In genomic region chr17:8125196-8125946, GRCh38 we compare ENCODE assay signal across 8 cellular contexts. TPM values are rescaled to one million over a fixed set of nuclear protein-coding genes. Genes with fewer than 3 reads are reported as not detected.
A peak's percentile ranks its signal among the peaks of the same experiment; 100 is the strongest.
DNase-seq lines count a peak whose midpoint lies in the region; ATAC-seq, FAIRE-seq and TF ChIP-seq lines count a peak whose summit lies in the region.

No MANE protein-coding gene starts in this region.

- TF ChIP-seq EP300 in HepG2 (IDR thresholded peaks at IDR 0.05; ENCODE audit: low read depth in 2 of 2, low read length in 2 of 2) (no peak), HepG2 (CRISPR knock-in tag; IDR thresholded peaks at IDR 0.05; ENCODE audit: borderline replicate concordance) (no peak)

- H3K27me3 ChIP-seq in HepG2 (ENCODE audit: control insufficient read depth in 1 of 2, insufficient read depth in 2 of 2, low read length in 2 of 2) = peaks cover 5 to 43% of the 10 kb centered on the region in 2 experiments

- ATAC-seq in HepG2 = peak; percentile 6; the same call in 2 of the 3 replicates

- H3K4me2 ChIP-seq in HepG2 (ENCODE audit: low read depth, low read length) = peak overlapping the region; percentile 100

- peaks cover 57% of the 10 kb centered on the region for H3K4me1 Mint-ChIP-seq in activated CD4-positive, alpha-beta T cell treated with anti-CD3 and anti-CD28 coated beads, Interleukin-2, amount 10 ng/mL, durations not matched to agents 7 days and 5 days

- in situ Hi-C loops in HepG2 (cut with HindIII; ENCODE audit: extremely low pct_ligation_motif_present, low pct_unique_long_range_greater_than_20kb) = loop anchor here (10.0 kb wide), 1 partner anchor 59 kb away; no protein-coding TSS in a partner anchor

- H3K27ac Mint-ChIP-seq in activated CD4-positive, alpha-beta T cell treated with anti-CD3 and anti-CD28 coated beads, Interleukin-2, amount 10 ng/mL, durations not matched to agents 7 days and 5 days = peak overlapping the region; percentile 88

- H3K4me1 ChIP-seq in HepG2 (ENCODE audit: insufficient read depth, low read length) = peaks cover 49% of the 10 kb centered on the region

- H3K36me3 Mint-ChIP-seq in activated CD4-positive, alpha-beta T cell treated with anti-CD3 and anti-CD28 coated beads, Interleukin-2, amount 10 ng/mL, durations not matched to agents 7 days and 5 days (ENCODE audit: low read depth) = peaks cover 3% of the 10 kb centered on the region

- H2AFZ ChIP-seq in HepG2 (ENCODE audit: low read length) = no peak overlapping the region

- H3K79me2 ChIP-seq in HepG2 (ENCODE audit: insufficient read depth, low read length) = no peaks in the 10 kb centered on the region

- TF ChIP-seq CTCF in HepG2 (CRISPR knock-in tag; IDR thresholded peaks at IDR 0.05) = no peak

- H3K4me3 ChIP-seq in HepG2 (replicated peaks in 1 of 3; ENCODE audit: insufficient read depth in 1 of 3, low read depth in 2 of 3, low read length in 3 of 3) = peak overlapping the region; percentile 58 to 95 (median 68)

- POLR2A ChIA-PET in activated CD4-positive, alpha-beta T cell treated with anti-CD3 and anti-CD28 coated beads, Interleukin-2, amount 10 ng/mL, durations not matched to agents 7 days and 5 days (lab: Charles Lee) = no interaction called here
- POLR2A ChIA-PET in HepG2 (lab: Yijun Ruan, JAX) = interaction anchor here (0.8 kb wide), 2 partner anchors 16 to 98 kb away, joined by 3 read pairs; no protein-coding TSS in a partner anchor

- peak; percentile 23 for FAIRE-seq in HepG2 (lab: Jason Lieb, UNC)

- intact Hi-C loops in HepG2 (cut with micrococcal nuclease; ENCODE audit: unreplicated experiment) = loop anchor here (2.0 kb wide), 1 partner anchor 13 kb away; no protein-coding TSS in a partner anchor

- no peaks in the 10 kb centered on the region for H3K9me3 Mint-ChIP-seq in activated CD4-positive, alpha-beta T cell treated with anti-CD3 and anti-CD28 coated beads, Interleukin-2, amount 10 ng/mL, durations not matched to agents 7 days and 5 days

- TF ChIP-seq POLR2A in HepG2 (IDR thresholded peaks at IDR 0.05; ENCODE audit: insufficient read depth in 1 of 2, low read depth in 2 of 2, low read length in 2 of 2) = no peak

- peaks cover 3% of the 10 kb centered on the region; the same call in 1 of the 2 replicates for H4K20me1 ChIP-seq in HepG2 (ENCODE audit: insufficient read depth, low read length)

- no peak overlapping the region for H3K27ac ChIP-seq in HepG2 (ENCODE audit: extremely low read length, insufficient read depth, low read length)

- BruUV-seq in HepG2 (replicated peaks; lab: Mats Ljungman, UMichigan) = no TSS peak

- no peaks in the 10 kb centered on the region for H3K36me3 ChIP-seq in HepG2 (replicated peaks in 1 of 2; ENCODE audit: control insufficient read depth in 1 of 2, insufficient read depth in 2 of 2, low read length in 2 of 2)

- H3K9me3 ChIP-seq in HepG2 (ENCODE audit: low read length) = no peaks in the 10 kb centered on the region

- peak; percentile 61 for DNase-seq in NCI-H510A treated with DMSO at 0.1 percent for 48 hours (lab: John Stamatoyannopoulos, UW)
- DNase-seq in NCI-H510A (lab: John Stamatoyannopoulos, UW) = no peak
- peak; percentile 54 for DNase-seq in NCI-H226
- DNase-seq in activated CD4-positive, alpha-beta T cell treated with anti-CD3 and anti-CD28 coated beads, Interleukin-2, amount 10 ng/mL, durations not matched to agents 7 days and 5 days = peak; percentile 81
- DNase-seq in dedifferentiated amniotic fluid mesenchymal stem cell (ENCODE audit: extremely low spot score) = peak; percentile 73
- DNase-seq in HepG2 (ENCODE audit: low spot score) = peak; percentile 64
- peak; percentile 84 for DNase-seq in stimulated activated CD4-positive, alpha-beta T cell treated with anti-CD3 and anti-CD28 coated beads, Interleukin-4, amount 100 ng/mL, for 1 hour
- DNase-seq in NCI-H2029 (lab: John Stamatoyannopoulos, UW) = no peak

- H3K27me3 Mint-ChIP-seq in activated CD4-positive, alpha-beta T cell treated with anti-CD3 and anti-CD28 coated beads, Interleukin-2, amount 10 ng/mL, durations not matched to agents 7 days and 5 days = peaks cover 51% of the 10 kb centered on the region

- peak overlapping the region; percentile 86 for H3K4me3 Mint-ChIP-seq in activated CD4-positive, alpha-beta T cell treated with anti-CD3 and anti-CD28 coated beads, Interleukin-2, amount 10 ng/mL, durations not matched to agents 7 days and 5 days

- TF ChIP-seq RAD21 in HepG2 (CRISPR knock-in tag; IDR thresholded peaks at IDR 0.05) = no peak

- CTCF ChIA-PET in activated CD4-positive, alpha-beta T cell treated with anti-CD3 and anti-CD28 coated beads, Interleukin-2, amount 10 ng/mL, durations not matched to agents 7 days and 5 days (lab: Charles Lee) = interaction anchor here (0.7 to 4.0 kb wide), 6 partner anchors 13 to 83 kb away, joined by 3 to 27 read pairs (median 4); no protein-coding TSS in a partner anchor
- CTCF ChIA-PET in HepG2 (lab: Yijun Ruan, JAX; ENCODE audit: low intra/inter-chr PET ratio, low total read pairs) = no interaction called here

- peak overlapping the region; percentile 26; the same call in 1 of the 2 replicates for H3K9ac ChIP-seq in HepG2 (ENCODE audit: insufficient read depth, low read depth, low read length)

- 2% methylated on average over 24 of the region's 40 CpGs for WGBS in HepG2 (ENCODE audit: low lambda C conversion rate)

RNA-seq across cellular contexts. Expression of gene HES7, which starts 1.5 kb away (rescaled TPM):
- total RNA-seq in activated CD4-positive, alpha-beta T cell treated with anti-CD3 and anti-CD28 coated beads, Interleukin-2, amount 10 ng/mL, durations not matched to agents 7 days and 5 days = under 1 TPM; 0.15 to 0.20 TPM
- not detected in 2 replicates for total RNA-seq in HepG2 (2016; rRNA removed; fragmentation: Illumina TruSeq; extraction: Trizol)
- total RNA-seq in HepG2 (2016; cell fraction: cytosol; rRNA removed; fragmentation: Illumina TruSeq; extraction: Trizol; ENCODE audit: low read depth) = not detected in 2 replicates
- not detected in 2 replicates for total RNA-seq in HepG2 (2016; cell fraction: insoluble cytoplasmic fraction; rRNA removed; fragmentation: Illumina TruSeq; extraction: Trizol)
- not detected in 2 replicates for total RNA-seq in HepG2 (2016; cell fraction: membrane; rRNA removed; fragmentation: Illumina TruSeq; extraction: Trizol)
- total RNA-seq in HepG2 (2016; cell fraction: nucleus; rRNA removed; fragmentation: Illumina TruSeq; extraction: Trizol) = not detected in 2 replicates
- not detected in 2 replicates for polyA plus RNA-seq in HepG2 (2011; rRNA removed)
- not detected in 2 replicates for polyA plus RNA-seq in HepG2 (2011; cell fraction: cytosol; rRNA removed)
- 0.42 and 0.50 TPM in 2 replicates for polyA plus RNA-seq in HepG2 (2011; cell fraction: nucleus; rRNA removed)
- 0.11 TPM in 1 of 2 replicates, not detected in the other for polyA plus RNA-seq in HepG2 (2012)
- not detected in 2 replicates for polyA plus RNA-seq in HepG2 (2016; cell fraction: cytosol; fragmentation: Illumina TruSeq; extraction: Trizol; ENCODE audit: low read depth)
- polyA plus RNA-seq in HepG2 (2016; cell fraction: insoluble cytoplasmic fraction; fragmentation: Illumina TruSeq; extraction: Trizol; ENCODE audit: low read depth) = not detected in 2 replicates
- not detected in 2 replicates for polyA plus RNA-seq in HepG2 (2016; cell fraction: membrane; fragmentation: Illumina TruSeq; extraction: Trizol; ENCODE audit: low read depth)
- not detected in 2 replicates for polyA plus RNA-seq in HepG2 (2016; cell fraction: nucleus; fragmentation: Illumina TruSeq; extraction: Trizol; ENCODE audit: insufficient read depth, low read depth)
- polyA minus RNA-seq in HepG2 (2011; rRNA and poly(A)+ RNA removed; ENCODE audit: low replicate concordance) = 3.9 TPM in 1 of 2 replicates, not detected in the other
- not detected in 2 replicates for polyA minus RNA-seq in HepG2 (2011; cell fraction: cytosol; rRNA and poly(A)+ RNA removed)
- polyA minus RNA-seq in HepG2 (2011; cell fraction: nucleus; rRNA and poly(A)+ RNA removed) = not detected in 2 replicates

RNA-seq across cellular contexts. Expression of gene ALOXE3, which starts 7.1 kb away (rescaled TPM):
- not detected for total RNA-seq in activated CD4-positive, alpha-beta T cell treated with anti-CD3 and anti-CD28 coated beads, Interleukin-2, amount 10 ng/mL, durations not matched to agents 7 days and 5 days
- not detected in 2 replicates for total RNA-seq in HepG2 (2016; rRNA removed; fragmentation: Illumina TruSeq; extraction: Trizol)
- total RNA-seq in HepG2 (2016; cell fraction: cytosol; rRNA removed; fragmentation: Illumina TruSeq; extraction: Trizol; ENCODE audit: low read depth) = not detected in 2 replicates
- 0.02 TPM in 1 of 2 replicates, not detected in the other for total RNA-seq in HepG2 (2016; cell fraction: insoluble cytoplasmic fraction; rRNA removed; fragmentation: Illumina TruSeq; extraction: Trizol)
- total RNA-seq in HepG2 (2016; cell fraction: membrane; rRNA removed; fragmentation: Illumina TruSeq; extraction: Trizol) = not detected in 2 replicates
- not detected in 2 replicates for total RNA-seq in HepG2 (2016; cell fraction: nucleus; rRNA removed; fragmentation: Illumina TruSeq; extraction: Trizol)
- polyA plus RNA-seq in HepG2 (2011; rRNA removed) = 0.07 TPM in 1 of 2 replicates, not detected in the other
- polyA plus RNA-seq in HepG2 (2011; cell fraction: cytosol; rRNA removed) = 0.03 TPM in 1 of 2 replicates, not detected in the other
- polyA plus RNA-seq in HepG2 (2011; cell fraction: nucleus; rRNA removed) = 0.14 and 0.18 TPM in 2 replicates
- polyA plus RNA-seq in HepG2 (2012) = 0.08 TPM in 1 of 2 replicates, not detected in the other
- not detected in 2 replicates for polyA plus RNA-seq in HepG2 (2016; cell fraction: cytosol; fragmentation: Illumina TruSeq; extraction: Trizol; ENCODE audit: low read depth)
- polyA plus RNA-seq in HepG2 (2016; cell fraction: insoluble cytoplasmic fraction; fragmentation: Illumina TruSeq; extraction: Trizol; ENCODE audit: low read depth) = not detected in 2 replicates
- not detected in 2 replicates for polyA plus RNA-seq in HepG2 (2016; cell fraction: membrane; fragmentation: Illumina TruSeq; extraction: Trizol; ENCODE audit: low read depth)
- not detected in 2 replicates for polyA plus RNA-seq in HepG2 (2016; cell fraction: nucleus; fragmentation: Illumina TruSeq; extraction: Trizol; ENCODE audit: insufficient read depth, low read depth)
- 0.63 TPM in 1 of 2 replicates, not detected in the other for polyA minus RNA-seq in HepG2 (2011; rRNA and poly(A)+ RNA removed; ENCODE audit: low replicate concordance)
- not detected in 2 replicates for polyA minus RNA-seq in HepG2 (2011; cell fraction: cytosol; rRNA and poly(A)+ RNA removed)
- not detected in 2 replicates for polyA minus RNA-seq in HepG2 (2011; cell fraction: nucleus; rRNA and poly(A)+ RNA removed)

RNA-seq across cellular contexts. Expression of gene PER1, which starts 26.8 kb away (rescaled TPM):
- 10 to 100 TPM; 26.9 to 28.7 TPM for total RNA-seq in activated CD4-positive, alpha-beta T cell treated with anti-CD3 and anti-CD28 coated beads, Interleukin-2, amount 10 ng/mL, durations not matched to agents 7 days and 5 days
- 2.6 and 5.5 TPM in 2 replicates for total RNA-seq in HepG2 (2016; rRNA removed; fragmentation: Illumina TruSeq; extraction: Trizol)
- 1.8 and 2.9 TPM in 2 replicates for total RNA-seq in HepG2 (2016; cell fraction: cytosol; rRNA removed; fragmentation: Illumina TruSeq; extraction: Trizol; ENCODE audit: low read depth)
- 3.2 and 5.8 TPM in 2 replicates for total RNA-seq in HepG2 (2016; cell fraction: insoluble cytoplasmic fraction; rRNA removed; fragmentation: Illumina TruSeq; extraction: Trizol)
- 1.4 and 1.9 TPM in 2 replicates for total RNA-seq in HepG2 (2016; cell fraction: membrane; rRNA removed; fragmentation: Illumina TruSeq; extraction: Trizol)
- total RNA-seq in HepG2 (2016; cell fraction: nucleus; rRNA removed; fragmentation: Illumina TruSeq; extraction: Trizol) = 4.1 and 4.3 TPM in 2 replicates
- polyA plus RNA-seq in HepG2 (2011; rRNA removed) = 3.6 and 5.2 TPM in 2 replicates
- polyA plus RNA-seq in HepG2 (2011; cell fraction: cytosol; rRNA removed) = 1.3 and 1.4 TPM in 2 replicates
- 32.0 and 32.6 TPM in 2 replicates for polyA plus RNA-seq in HepG2 (2011; cell fraction: nucleus; rRNA removed)
- 7.8 and 11.4 TPM in 2 replicates for polyA plus RNA-seq in HepG2 (2012)
- 0.38 and 0.70 TPM in 2 replicates for polyA plus RNA-seq in HepG2 (2016; cell fraction: cytosol; fragmentation: Illumina TruSeq; extraction: Trizol; ENCODE audit: low read depth)
- polyA plus RNA-seq in HepG2 (2016; cell fraction: insoluble cytoplasmic fraction; fragmentation: Illumina TruSeq; extraction: Trizol; ENCODE audit: low read depth) = 2.2 and 3.6 TPM in 2 replicates
- polyA plus RNA-seq in HepG2 (2016; cell fraction: membrane; fragmentation: Illumina TruSeq; extraction: Trizol; ENCODE audit: low read depth) = 0.49 and 0.90 TPM in 2 replicates
- 13.1 and 17.6 TPM in 2 replicates for polyA plus RNA-seq in HepG2 (2016; cell fraction: nucleus; fragmentation: Illumina TruSeq; extraction: Trizol; ENCODE audit: insufficient read depth, low read depth)
- polyA minus RNA-seq in HepG2 (2011; rRNA and poly(A)+ RNA removed; ENCODE audit: low replicate concordance) = 11.1 and 12.7 TPM in 2 replicates
- polyA minus RNA-seq in HepG2 (2011; cell fraction: cytosol; rRNA and poly(A)+ RNA removed) = 3.8 and 6.2 TPM in 2 replicates
- polyA minus RNA-seq in HepG2 (2011; cell fraction: nucleus; rRNA and poly(A)+ RNA removed) = 10.4 and 10.7 TPM in 2 replicates

RNA-seq across cellular contexts. Expression of gene VAMP2, which starts 37.4 kb away (rescaled TPM):
- total RNA-seq in activated CD4-positive, alpha-beta T cell treated with anti-CD3 and anti-CD28 coated beads, Interleukin-2, amount 10 ng/mL, durations not matched to agents 7 days and 5 days = 10 to 100 TPM; 71.1 to 79.1 TPM
- 2.0 and 3.9 TPM in 2 replicates for total RNA-seq in HepG2 (2016; rRNA removed; fragmentation: Illumina TruSeq; extraction: Trizol)
- total RNA-seq in HepG2 (2016; cell fraction: cytosol; rRNA removed; fragmentation: Illumina TruSeq; extraction: Trizol; ENCODE audit: low read depth) = 4.1 and 5.2 TPM in 2 replicates
- 1.9 and 3.4 TPM in 2 replicates for total RNA-seq in HepG2 (2016; cell fraction: insoluble cytoplasmic fraction; rRNA removed; fragmentation: Illumina TruSeq; extraction: Trizol)
- total RNA-seq in HepG2 (2016; cell fraction: membrane; rRNA removed; fragmentation: Illumina TruSeq; extraction: Trizol) = 3.2 and 3.4 TPM in 2 replicates
- 6.5 and 7.1 TPM in 2 replicates for total RNA-seq in HepG2 (2016; cell fraction: nucleus; rRNA removed; fragmentation: Illumina TruSeq; extraction: Trizol)
- 17.2 and 19.6 TPM in 2 replicates for polyA plus RNA-seq in HepG2 (2011; rRNA removed)
- 10.1 and 13.2 TPM in 2 replicates for polyA plus RNA-seq in HepG2 (2011; cell fraction: cytosol; rRNA removed)
- polyA plus RNA-seq in HepG2 (2011; cell fraction: nucleus; rRNA removed) = 40.7 and 63.7 TPM in 2 replicates
- polyA plus RNA-seq in HepG2 (2012) = 29.0 and 34.1 TPM in 2 replicates
- 2.0 and 2.2 TPM in 2 replicates for polyA plus RNA-seq in HepG2 (2016; cell fraction: cytosol; fragmentation: Illumina TruSeq; extraction: Trizol; ENCODE audit: low read depth)
- 7.1 and 8.5 TPM in 2 replicates for polyA plus RNA-seq in HepG2 (2016; cell fraction: insoluble cytoplasmic fraction; fragmentation: Illumina TruSeq; extraction: Trizol; ENCODE audit: low read depth)
- 4.9 and 5.5 TPM in 2 replicates for polyA plus RNA-seq in HepG2 (2016; cell fraction: membrane; fragmentation: Illumina TruSeq; extraction: Trizol; ENCODE audit: low read depth)
- polyA plus RNA-seq in HepG2 (2016; cell fraction: nucleus; fragmentation: Illumina TruSeq; extraction: Trizol; ENCODE audit: insufficient read depth, low read depth) = 35.4 and 36.0 TPM in 2 replicates
- polyA minus RNA-seq in HepG2 (2011; rRNA and poly(A)+ RNA removed; ENCODE audit: low replicate concordance) = 6.8 and 7.6 TPM in 2 replicates
- 3.4 and 6.6 TPM in 2 replicates for polyA minus RNA-seq in HepG2 (2011; cell fraction: cytosol; rRNA and poly(A)+ RNA removed)
- polyA minus RNA-seq in HepG2 (2011; cell fraction: nucleus; rRNA and poly(A)+ RNA removed) = 10.8 and 14.9 TPM in 2 replicates

RNA-seq across cellular contexts. Expression of gene ALOX12B, which starts 37.9 kb away (rescaled TPM):
- under 1 TPM; 0.27 to 0.31 TPM for total RNA-seq in activated CD4-positive, alpha-beta T cell treated with anti-CD3 and anti-CD28 coated beads, Interleukin-2, amount 10 ng/mL, durations not matched to agents 7 days and 5 days
- total RNA-seq in HepG2 (2016; rRNA removed; fragmentation: Illumina TruSeq; extraction: Trizol) = not detected in 2 replicates
- not detected in 2 replicates for total RNA-seq in HepG2 (2016; cell fraction: cytosol; rRNA removed; fragmentation: Illumina TruSeq; extraction: Trizol; ENCODE audit: low read depth)
- not detected in 2 replicates for total RNA-seq in HepG2 (2016; cell fraction: insoluble cytoplasmic fraction; rRNA removed; fragmentation: Illumina TruSeq; extraction: Trizol)
- 0.31 TPM in 1 of 2 replicates, not detected in the other for total RNA-seq in HepG2 (2016; cell fraction: membrane; rRNA removed; fragmentation: Illumina TruSeq; extraction: Trizol)
- total RNA-seq in HepG2 (2016; cell fraction: nucleus; rRNA removed; fragmentation: Illumina TruSeq; extraction: Trizol) = not detected in 2 replicates
- 0.13 TPM in 1 of 2 replicates, not detected in the other for polyA plus RNA-seq in HepG2 (2011; rRNA removed)
- polyA plus RNA-seq in HepG2 (2011; cell fraction: cytosol; rRNA removed) = 0.12 TPM in 1 of 2 replicates, not detected in the other
- not detected in 2 replicates for polyA plus RNA-seq in HepG2 (2011; cell fraction: nucleus; rRNA removed)
- 0.21 TPM in 1 of 2 replicates, not detected in the other for polyA plus RNA-seq in HepG2 (2012)
- 0.15 and 0.32 TPM in 2 replicates for polyA plus RNA-seq in HepG2 (2016; cell fraction: cytosol; fragmentation: Illumina TruSeq; extraction: Trizol; ENCODE audit: low read depth)
- polyA plus RNA-seq in HepG2 (2016; cell fraction: insoluble cytoplasmic fraction; fragmentation: Illumina TruSeq; extraction: Trizol; ENCODE audit: low read depth) = 0.26 TPM in 1 of 2 replicates, not detected in the other
- 0.18 and 0.27 TPM in 2 replicates for polyA plus RNA-seq in HepG2 (2016; cell fraction: membrane; fragmentation: Illumina TruSeq; extraction: Trizol; ENCODE audit: low read depth)
- polyA plus RNA-seq in HepG2 (2016; cell fraction: nucleus; fragmentation: Illumina TruSeq; extraction: Trizol; ENCODE audit: insufficient read depth, low read depth) = not detected in 2 replicates
- polyA minus RNA-seq in HepG2 (2011; rRNA and poly(A)+ RNA removed; ENCODE audit: low replicate concordance) = 1.8 TPM in 1 of 2 replicates, not detected in the other
- polyA minus RNA-seq in HepG2 (2011; cell fraction: cytosol; rRNA and poly(A)+ RNA removed) = not detected in 2 replicates
- polyA minus RNA-seq in HepG2 (2011; cell fraction: nucleus; rRNA and poly(A)+ RNA removed) = not detected in 2 replicates

Comparison
In these comparisons a context has a peak if more than half of its experiments do, and no peak if none do; other contexts are left out.
1. DNase-seq: peak in NCI-H510A treated with DMSO at 0.1 percent for 48 hours (single experiment), NCI-H226 (single experiment), activated CD4-positive, alpha-beta T cell treated with anti-CD3 and anti-CD28 coated beads, Interleukin-2, amount 10 ng/mL, durations not matched to agents 7 days and 5 days (single experiment), dedifferentiated amniotic fluid mesenchymal stem cell (single experiment), HepG2 (single experiment) and stimulated activated CD4-positive, alpha-beta T cell treated with anti-CD3 and anti-CD28 coated beads, Interleukin-4, amount 100 ng/mL, for 1 hour (single experiment); none in NCI-H510A (single experiment) and NCI-H2029 (single experiment).